In the genomic region with DNA sequence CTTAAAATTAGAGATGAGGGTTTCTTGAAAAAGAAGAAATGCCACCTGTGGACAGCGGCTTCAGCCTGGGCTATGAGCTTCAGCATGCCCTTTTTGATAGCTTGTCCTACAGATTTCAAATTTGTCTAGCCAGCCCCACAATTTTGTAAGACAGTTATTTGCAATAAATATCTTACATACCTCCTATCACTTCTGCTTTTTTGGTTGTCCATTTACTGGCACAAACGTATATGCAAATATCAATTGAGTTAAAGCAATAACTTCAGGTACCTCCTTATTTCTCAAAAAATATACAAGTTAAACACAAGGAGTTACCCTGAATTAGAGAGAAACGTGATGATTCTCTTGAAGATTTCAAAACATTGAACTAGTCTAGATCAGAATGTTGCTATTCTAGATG, we compare ENCODE assay signal across 12 cellular contexts. TPM values are rescaled to one million over a fixed set of nuclear protein-coding genes. Genes with fewer than 3 reads are reported as not detected.
"Had no signal": no experiment of that assay in that cellular context is flagged by ENCODE, and none has a peak within 500 bp of the region (broad histone marks: within the 10 kb centered on the region; RNA-seq: fewer than 3 reads in every experiment).

No MANE protein-coding gene starts in this region.

- H3K9me3 Mint-ChIP-seq: GM23338, H9 had no signal

- DNase-seq: H9, HCEC 1CT, HFFc6, IMR-90, Kasumi-1, KG1 had no signal

- ATAC-seq: GM23338, K562 had no signal

- H3K4me1 Mint-ChIP-seq: GM23338, H9 had no signal

- H3K27ac Mint-ChIP-seq: GM23338, H9, HFFc6 had no signal

- H3K4me3 Mint-ChIP-seq: GM23338, H9, HFFc6 had no signal

- FAIRE-seq: H1, H54, HTR-8/SVneo, K562 had no signal

RNA-seq across cellular contexts. Expression of a gene that starts 53.5 kb away (rescaled TPM):
- total RNA-seq: HFFc6, HT-29, IMR-90 had no signal
- polyA plus RNA-seq: IMR-90, K562 had no signal
